16 cellular contexts compared by ENCODE assay signal in the genomic region with DNA sequence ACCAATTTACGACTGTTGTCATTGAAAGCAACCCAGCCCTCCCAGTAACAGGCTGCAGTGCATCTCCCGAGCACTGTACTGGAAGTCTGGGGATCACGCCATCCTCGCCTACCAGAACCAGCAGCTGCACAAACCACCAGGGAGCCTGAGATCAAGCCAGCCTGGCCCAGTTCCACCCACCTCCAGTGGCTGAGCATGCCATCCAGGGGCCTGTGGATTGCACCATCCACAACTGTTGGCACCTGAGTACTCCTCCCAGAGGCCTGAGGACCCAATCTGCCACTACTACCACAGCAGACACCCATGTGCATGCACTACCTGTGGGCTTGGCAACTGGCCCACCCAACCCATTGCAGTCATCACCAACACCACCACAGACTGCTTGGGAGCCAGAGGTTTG. TPM values are rescaled to one million over a fixed set of nuclear protein-coding genes. Genes with fewer than 3 reads are reported as not detected.
DNase-seq lines count a peak whose midpoint lies in the region; ATAC-seq, FAIRE-seq and TF ChIP-seq lines count a peak whose summit lies in the region.
"Had no signal": no experiment of that assay in that cellular context is flagged by ENCODE, and none has a peak within 500 bp of the region (broad histone marks: within the 10 kb centered on the region; RNA-seq: fewer than 3 reads in every experiment).

No MANE protein-coding gene starts in this region.

- H4K20me1 ChIP-seq in GM12878 (ENCODE audit: control insufficient read depth, insufficient read depth): no peaks in the 10 kb centered on the region
- no peaks in the 10 kb centered on the region for H4K20me1 ChIP-seq in mammary epithelial cell (ENCODE audit: insufficient read depth, low read length)

- no peak for ATAC-seq in GM12878
- peak; percentile 6 for ATAC-seq in upper lobe of right lung
- ATAC-seq in activated T-cell treated with anti-CD3 and anti-CD28 coated beads, Interleukin-2, amount 50 U/mL, for 72 hours (replicated peaks in 1 of 2): no peak
- ATAC-seq: A549, HCT116 had no signal

- peak overlapping the region; percentile 21 for H3K18ac ChIP-seq in neuronal stem cell (ENCODE audit: low read length)

- no peak overlapping the region for H2BK120ac ChIP-seq in neuronal stem cell (ENCODE audit: low read depth, low read length)

- peaks cover 14 to 28% (median 27%) of the 10 kb centered on the region in 3 donors for H3K36me3 Mint-ChIP-seq in immature natural killer cell
- peaks cover 21 to 37% of the 10 kb centered on the region in 2 donors for H3K36me3 Mint-ChIP-seq in activated T-cell treated with anti-CD3 and anti-CD28 coated beads, Interleukin-2, amount 50 U/mL, for 72 hours (ENCODE audit: insufficient read depth in 2 of 2)

- H2BK15ac ChIP-seq in neuronal stem cell (ENCODE audit: low read length): peak overlapping the region; percentile 28

- no peak overlapping the region for H3K9ac ChIP-seq in GM12878 (ENCODE audit: control insufficient read depth, insufficient read depth, low read length)
- H3K9ac ChIP-seq in neuronal stem cell (ENCODE audit: low read depth, low read length, poor library complexity): no peak overlapping the region
- no peak overlapping the region for H3K9ac ChIP-seq in mammary epithelial cell (ENCODE audit: insufficient read depth, low read length)

- H4K8ac ChIP-seq in neuronal stem cell (ENCODE audit: low read depth, low read length): peak overlapping the region; percentile 73

- peaks cover 2 to 9% (median 2%) of the 10 kb centered on the region in 3 donors for H3K27me3 Mint-ChIP-seq in immature natural killer cell (ENCODE audit: low read depth in 3 of 3)
- no peaks in the 10 kb centered on the region for H3K27me3 Mint-ChIP-seq in activated T-cell treated with anti-CD3 and anti-CD28 coated beads, Interleukin-2, amount 50 U/mL, for 72 hours (ENCODE audit: low read depth)
- H3K27me3 Mint-ChIP-seq: CD8-positive, alpha-beta memory T cell had no signal

- H2BK5ac ChIP-seq in neuronal stem cell (ENCODE audit: low read length): peak overlapping the region; percentile 1

- H3K79me2 ChIP-seq in GM12878 (ENCODE audit: control insufficient read depth, insufficient read depth, low read length) (peaks cover 2% of the 10 kb centered on the region; the same call in 1 of the 2 replicates), mammary epithelial cell (ENCODE audit: insufficient read depth, low read length) (peaks cover 59% of the 10 kb centered on the region)

- peaks cover 7% of the 10 kb centered on the region; the same call in 2 of the 3 replicates for H3K9me3 ChIP-seq in GM12878 (replicated peaks; ENCODE audit: control insufficient read depth, insufficient read depth, low read length)
- H3K9me3 ChIP-seq in neuronal stem cell (replicated peaks in 1 of 2; ENCODE audit: control insufficient read depth in 2 of 2, insufficient read depth in 1 of 2, low read depth in 1 of 2, low read length in 2 of 2): peaks cover 7 to 32% of the 10 kb centered on the region in 2 donors
- no peaks in the 10 kb centered on the region for H3K9me3 ChIP-seq in upper lobe of right lung
- no peaks in the 10 kb centered on the region for H3K9me3 ChIP-seq in mammary epithelial cell (replicated peaks; ENCODE audit: insufficient read depth, low read length)
- H3K9me3 ChIP-seq: A549, BE2C had no signal

- intact Hi-C loops in GM12878 (cut with micrococcal nuclease; ENCODE audit: unreplicated experiment): no loop called here
- intact Hi-C loops in upper lobe of right lung (cut with DNase I): no loop called here
- intact Hi-C loops in mammary epithelial cell (cut with micrococcal nuclease): no loop called here

- H3K14ac ChIP-seq in neuronal stem cell (ENCODE audit: low read length): no peak overlapping the region

- WGBS in GM12878 (ENCODE audit: insufficient coverage, insufficient replicate concordance, low lambda C conversion rate, missing lambda C conversion rate): 100% methylated on average over 4 of the region's 4 CpGs
- WGBS in neuronal stem cell (ENCODE audit: extremely low coverage in 2 of 2, insufficient read length in 2 of 2, insufficient replicate concordance in 1 of 2), 2 donors: no CpG with 5 or more reads among the region's 4 CpGs
- 100% methylated on average over 1 of the region's 4 CpGs for WGBS in mammary epithelial cell (ENCODE audit: low coverage, missing lambda C conversion rate)

- no peak overlapping the region for H3K23ac ChIP-seq in neuronal stem cell (ENCODE audit: low read depth, low read length, poor library complexity)

- dilution Hi-C loops in mammary epithelial cell (cut with HindIII; ENCODE audit: low sequenced_read_pairs): no loop called here

- H3K27ac Mint-ChIP-seq in immature natural killer cell: peak overlapping the region in 5 of 6 donors; percentile 7 to 86 (median 15)
- H3K27ac Mint-ChIP-seq in activated T-cell treated with anti-CD3 and anti-CD28 coated beads, Interleukin-2, amount 50 U/mL, for 72 hours: no peak overlapping the region

- no peak for TF ChIP-seq CTCF in GM12878 (IDR thresholded peaks at IDR 0.05 in 2 of 3, conservative IDR thresholded peaks at IDR 0.05 in 1 of 3; ENCODE audit: control insufficient read depth in 2 of 3, extremely low read depth in 1 of 3, insufficient read depth in 1 of 3, low read depth in 3 of 3, low read length in 3 of 3)
- TF ChIP-seq CTCF in upper lobe of right lung (IDR thresholded peaks at IDR 0.05): no peak
- no peak for TF ChIP-seq CTCF in mammary epithelial cell (conservative IDR thresholded peaks at IDR 0.05 in 1 of 2, IDR thresholded peaks at IDR 0.05 in 1 of 2; ENCODE audit: extremely low read depth in 1 of 2, insufficient read depth in 1 of 2, low read depth in 1 of 2, low read length in 2 of 2)

- TF ChIP-seq EP300 in GM12878 (IDR thresholded peaks at IDR 0.05; ENCODE audit: borderline replicate concordance in 1 of 2, control insufficient read depth in 1 of 2, low read depth in 2 of 2, low read length in 2 of 2): no peak

- H2BK12ac ChIP-seq in neuronal stem cell (ENCODE audit: low read length): no peak overlapping the region

- peaks cover 7% of the 10 kb centered on the region for H3K79me1 ChIP-seq in neuronal stem cell (ENCODE audit: low read depth, low read length)

- H3K4me1 ChIP-seq in GM12878 (ENCODE audit: control insufficient read depth, insufficient read depth, low read length) (peaks cover 16% of the 10 kb centered on the region; the same call in 1 of the 2 replicates), neuronal stem cell (ENCODE audit: control insufficient read depth in 2 of 2, insufficient read depth in 1 of 2, low read depth in 1 of 2, low read length in 2 of 2) (peaks cover 6 to 15% of the 10 kb centered on the region in 2 donors), upper lobe of right lung (peaks cover 26% of the 10 kb centered on the region), mammary epithelial cell (ENCODE audit: insufficient read depth, low read length) (no peaks in the 10 kb centered on the region)

- H3K36me3 ChIP-seq in GM12878 (ENCODE audit: control insufficient read depth in 2 of 2, insufficient read depth in 2 of 2, low read length in 1 of 2) (peaks cover 4 to 5% of the 10 kb centered on the region in 2 experiments; a peak in 2 of 4 replicates), neuronal stem cell (replicated peaks in 1 of 2; ENCODE audit: control insufficient read depth in 2 of 2, insufficient read depth in 2 of 2, low read length in 2 of 2) (peaks cover 7 to 36% of the 10 kb centered on the region in 2 donors), upper lobe of right lung (no peaks in the 10 kb centered on the region), mammary epithelial cell (ENCODE audit: insufficient read depth, low read length) (no peaks in the 10 kb centered on the region)
- H3K36me3 ChIP-seq: BE2C had no signal

- RAD21 ChIA-PET in GM12878 (lab: Charles Lee; ENCODE audit: unreplicated experiment): no interaction called here

- POLR2A ChIA-PET in GM12878 (lab: Charles Lee): no interaction called here

- peak overlapping the region in 2 of 5 donors; percentile 69 to 76 for H3K4me3 Mint-ChIP-seq in immature natural killer cell
- no peak overlapping the region for H3K4me3 Mint-ChIP-seq in activated T-cell treated with anti-CD3 and anti-CD28 coated beads, Interleukin-2, amount 50 U/mL, for 72 hours

- H3K4me3 ChIP-seq in GM12878 (no peak overlapping the region), neuronal stem cell (ENCODE audit: low read length in 2 of 2) (no peak overlapping the region), upper lobe of right lung (no peak overlapping the region), mammary epithelial cell (replicated peaks in 1 of 3; ENCODE audit: insufficient read depth in 1 of 3, low read depth in 2 of 3, low read length in 3 of 3) (no peak overlapping the region)
- H3K4me3 ChIP-seq: A549 had no signal

- SMC1A ChIA-PET in GM12878 (lab: Charles Lee; ENCODE audit: uncharacterized antibody, unreplicated experiment): interaction anchor here (0.7 kb wide), 1 partner anchor 20 kb away, joined by 3 read pairs; no protein-coding TSS in a partner anchor

- H3K27ac ChIP-seq in GM12878 (ENCODE audit: control insufficient read depth, insufficient read depth): no peak overlapping the region
- no peak overlapping the region for H3K27ac ChIP-seq in neuronal stem cell (replicated peaks; ENCODE audit: low read length)
- H3K27ac ChIP-seq in upper lobe of right lung: no peak overlapping the region
- no peak overlapping the region for H3K27ac ChIP-seq in mammary epithelial cell (ENCODE audit: insufficient read depth, low read depth, low read length)
- H3K27ac ChIP-seq: A549, C4-2B, HL-60 had no signal

- no peak for TF ChIP-seq RAD21 in GM12878 (IDR thresholded peaks at IDR 0.05; ENCODE audit: insufficient read depth, low read depth, low read length)

- no peak for FAIRE-seq in GM12878 (lab: Jason Lieb, UNC)
- FAIRE-seq: A549, H54 had no signal

- no peak overlapping the region for H2AK5ac ChIP-seq in neuronal stem cell (ENCODE audit: low read depth, low read length)

- in situ Hi-C loops in GM12878 (cut with MboI) (no loop called here), mammary epithelial cell (cut with MboI; ENCODE audit: low sequenced_read_pairs in 2 of 2) (no loop called here)

- H3K4ac ChIP-seq in neuronal stem cell (ENCODE audit: low read length): no peak overlapping the region

- peaks cover 90 to 96% of the 10 kb centered on the region in 2 donors for H3K4me1 Mint-ChIP-seq in immature natural killer cell
- peaks cover 59% of the 10 kb centered on the region for H3K4me1 Mint-ChIP-seq in activated T-cell treated with anti-CD3 and anti-CD28 coated beads, Interleukin-2, amount 50 U/mL, for 72 hours (ENCODE audit: low read depth)

- no peak overlapping the region for H2AFZ ChIP-seq in GM12878 (ENCODE audit: control insufficient read depth, low read depth, low read length)
- H2AFZ ChIP-seq in neuronal stem cell (ENCODE audit: low read length): no peak overlapping the region
- no peak overlapping the region for H2AFZ ChIP-seq in mammary epithelial cell (ENCODE audit: low read depth, low read length)

- H3K27me3 ChIP-seq in GM12878 (replicated peaks in 1 of 2; ENCODE audit: control insufficient read depth in 2 of 2, insufficient read depth in 2 of 2, low read length in 1 of 2) (no peaks in the 10 kb centered on the region), neuronal stem cell (ENCODE audit: control insufficient read depth in 3 of 3, insufficient read depth in 3 of 3, low read depth in 1 of 3, low read length in 3 of 3) (no peaks in the 10 kb centered on the region), upper lobe of right lung (no peaks in the 10 kb centered on the region), mammary epithelial cell (ENCODE audit: insufficient read depth, low read length) (no peaks in the 10 kb centered on the region)
- H3K27me3 ChIP-seq: BE2C had no signal

- H3K9me3 Mint-ChIP-seq in immature natural killer cell: no peaks in the 10 kb centered on the region
- peaks cover 13% of the 10 kb centered on the region in 2 donors for H3K9me3 Mint-ChIP-seq in activated T-cell treated with anti-CD3 and anti-CD28 coated beads, Interleukin-2, amount 50 U/mL, for 72 hours

- CTCF ChIA-PET in GM12878 (lab: Yijun Ruan, JAX): no interaction called here
- CTCF ChIA-PET in mammary epithelial cell (lab: Charles Lee; ENCODE audit: low non-redundant PET): no interaction called here

- DNase-seq in GM12878 (ENCODE audit: low read depth, low spot score): no peak
- no peak for DNase-seq in immature natural killer cell
- DNase-seq in neuronal stem cell (ENCODE audit: low spot score): no peak
- no peak for DNase-seq in upper lobe of right lung
- DNase-seq in mammary epithelial cell: no peak
- no peak for DNase-seq in inferior parietal cortex (ENCODE audit: extremely low spot score)
- no peak for DNase-seq in activated T-cell treated with anti-CD3 and anti-CD28 coated beads, Interleukin-2, amount 50 U/mL, for 72 hours
- DNase-seq: BE2C; CD8-positive, alpha-beta memory T cell; DMS53; GF-D8 had no signal

- H4K91ac ChIP-seq in neuronal stem cell (ENCODE audit: low read depth, low read length, poor library complexity): no peak overlapping the region

- BruUV-seq in GM12878 (replicated peaks; lab: Mats Ljungman, UMichigan): no TSS peak
- no TSS peak for BruUV-seq in mammary epithelial cell (replicated peaks; lab: Mats Ljungman, UMichigan)

- no peak for TF ChIP-seq POLR2A in GM12878 (IDR thresholded peaks at IDR 0.05; ENCODE audit: low read depth, low read length)

- H3K4me2 ChIP-seq in GM12878 (ENCODE audit: control insufficient read depth, insufficient read depth): no peak overlapping the region
- H3K4me2 ChIP-seq in neuronal stem cell (ENCODE audit: insufficient read depth, low read length, poor library complexity, severe bottlenecking): no peak overlapping the region
- no peak overlapping the region for H3K4me2 ChIP-seq in mammary epithelial cell (ENCODE audit: insufficient read depth, low read depth, low read length)
- H3K4me2 ChIP-seq: A549 had no signal

RNA-seq across cellular contexts. Expression of a gene that starts 44.2 kb away (rescaled TPM):
- 31.4 and 31.7 TPM in 2 replicates for total RNA-seq in GM12878 (2013; cell fraction: nucleolus; rRNA removed)
- total RNA-seq in GM12878 (2014; rRNA removed) (14.2 and 15.0 TPM in 2 replicates), GM12878 (2014; rRNA removed; fragmentation: Illumina TruSeq; extraction: Trizol) (12.2 and 12.3 TPM in 2 replicates), GM12878 (2021) (13.0 and 13.3 TPM in 2 replicates), upper lobe of right lung (32.6 TPM), mammary epithelial cell (10 to 100 TPM; 28.7 to 42.2 TPM)
- 7.0 TPM for polyA plus RNA-seq in GM12878 (2011; ENCODE audit: low read depth)
- polyA plus RNA-seq in GM12878 (2011; rRNA removed) (48.6 and 69.6 TPM in 2 replicates), GM12878 (2014; fragmentation: Illumina TruSeq; extraction: Trizol) (18.7 and 19.4 TPM in 2 replicates), GM12878 (2014; fragmentation: Nextera tagmentation; extraction: Ambion mirVana) (1 to 10 TPM; 4.7 to 6.8 TPM), GM12878 (2014; rRNA removed) (14.4 TPM in 2 replicates), GM12878 (2016; fragmentation: Nextera tagmentation; extraction: Ambion mirVana) (10 to 100 TPM; 13.7 to 15.2 TPM), immature natural killer cell (100 to 1,000 TPM in 1 of 3 donors, 10 to 100 TPM in 2; 65.1 to 115 (median 91.4) TPM), mammary epithelial cell (39.4 TPM)
- polyA plus RNA-seq in GM12878 (2011; cell fraction: cytosol; rRNA removed): 58.5 and 63.7 TPM in 2 replicates
- polyA plus RNA-seq in GM12878 (2011; cell fraction: nucleus; rRNA removed): 22.7 and 30.8 TPM in 2 replicates
- polyA plus RNA-seq in GM12878 (2012): 9.0 and 13.7 TPM in 2 replicates
- 89.5 and 97.7 TPM in 2 replicates for polyA minus RNA-seq in GM12878 (2011; rRNA and poly(A)+ RNA removed)
- 22.2 and 25.8 TPM in 2 replicates for polyA minus RNA-seq in GM12878 (2011; cell fraction: cytosol; rRNA and poly(A)+ RNA removed)
- 44.2 and 67.9 TPM in 2 replicates for polyA minus RNA-seq in GM12878 (2011; cell fraction: nucleus; rRNA and poly(A)+ RNA removed)
- 36.4 TPM for polyA plus RNA-seq in neuronal stem cell (2013, experiment 1 of 2)
- polyA plus RNA-seq in neuronal stem cell (2013, experiment 2 of 2): 37.9 TPM
- polyA minus RNA-seq in mammary epithelial cell: 98.9 TPM
- total RNA-seq in activated T-cell treated with anti-CD3 and anti-CD28 coated beads, Interleukin-2, amount 50 U/mL, for 72 hours: 10 to 100 TPM; 37.5 to 40.4 TPM
